Comparison of ENCODE assay signal across 8 cellular contexts in genomic region chr16:87602005-87602790, GRCh38. TPM values are rescaled to one million over a fixed set of nuclear protein-coding genes. Genes with fewer than 3 reads are reported as not detected.
A peak's percentile ranks its signal among the peaks of the same experiment; 100 is the strongest.
DNase-seq lines count a peak whose midpoint lies in the region; ATAC-seq and TF ChIP-seq lines count a peak whose summit lies in the region.

JPH3 (plus strand) TSS chr16:87602508; CDS start chr16:87603147, 639 bp downstream.

- H3K4me1 ChIP-seq in osteoblast (ENCODE audit: insufficient read depth, low read length): peaks cover 4% of the 10 kb centered on the region

- peaks cover 2% of the 10 kb centered on the region for H3K9me3 ChIP-seq in osteoblast (ENCODE audit: low read depth, low read length)

- no peak within 1 kb of the TSS for H2AFZ ChIP-seq in osteoblast (ENCODE audit: low read length)

- TF ChIP-seq EP300 in Ishikawa (IDR thresholded peaks at IDR 0.05; ENCODE audit: borderline replicate concordance): no peak

- peaks cover 67% of the 10 kb centered on the region for H3K27me3 ChIP-seq in osteoblast (ENCODE audit: insufficient read depth, low read length)

- H4K20me1 ChIP-seq in osteoblast (ENCODE audit: insufficient read depth, low read length): no peaks in the 10 kb centered on the region

- DNase-seq in NCI-H2227 (lab: John Stamatoyannopoulos, UW; ENCODE audit: unreplicated experiment) (peak; percentile 65), NCI-H2227 treated with DMSO at 0.1 percent for 48 hours (lab: John Stamatoyannopoulos, UW) (no peak), coronary artery (ENCODE audit: low spot score) (no peak), osteoblast (ENCODE audit: insufficient read length, low spot score, missing footprints) (peak; percentile 68), NCI-H2107 treated with DMSO at 0.1 percent for 48 hours (lab: John Stamatoyannopoulos, UW; ENCODE audit: unreplicated experiment) (no peak), GM10266 (ENCODE audit: extremely low spot score) (no peak)

- no peak for TF ChIP-seq RAD21 in Ishikawa (IDR thresholded peaks at IDR 0.05; ENCODE audit: low read depth)

- no peak within 1 kb of the TSS for H3K27ac ChIP-seq in coronary artery
- H3K27ac ChIP-seq in osteoblast (ENCODE audit: low read depth, low read length): no peak within 1 kb of the TSS

- TF ChIP-seq CTCF in coronary artery (IDR thresholded peaks at IDR 0.05) (no peak), osteoblast (IDR thresholded peaks at IDR 0.05; ENCODE audit: extremely low read depth, low read depth, low read length) (no peak), GM10266 (IDR thresholded peaks at IDR 0.05; ENCODE audit: control insufficient read depth, insufficient read depth, low read depth, missing control alignments) (no peak)

- no peaks in the 10 kb centered on the region for H3K79me2 ChIP-seq in osteoblast (ENCODE audit: insufficient read depth, low read length)

- H3K4me2 ChIP-seq in osteoblast (ENCODE audit: insufficient read depth, low read length): no peak within 1 kb of the TSS

- peak within 1 kb of the TSS; percentile 52 for H3K4me3 ChIP-seq in coronary artery
- no peak within 1 kb of the TSS for H3K4me3 ChIP-seq in osteoblast (ENCODE audit: insufficient read depth, low read length)

- ATAC-seq in HG03135 (IDR thresholded peaks at IDR 0.05; ENCODE audit: unreplicated experiment): no peak

- no peaks in the 10 kb centered on the region for H3K36me3 ChIP-seq in osteoblast (ENCODE audit: insufficient read depth, low read length)

TF ChIP-seq in Ishikawa, 13 proteins besides CTCF, POLR2A, EP300 and RAD21:
- TF ChIP-seq ZBTB7A (IDR thresholded peaks at IDR 0.05; ENCODE audit: low read depth) (peak; percentile 84; the same call in 1 of the 2 replicates), REST (IDR thresholded peaks at IDR 0.05; ENCODE audit: low read depth) (no peak), EGR1 (IDR thresholded peaks at IDR 0.05) (peak; percentile 32; the same call in 1 of the 2 replicates), YY1 (IDR thresholded peaks at IDR 0.05; ENCODE audit: low read depth) (no peak), NFIC (IDR thresholded peaks at IDR 0.05) (no peak), TAF1 (IDR thresholded peaks at IDR 0.05; ENCODE audit: low read depth) (no peak), TCF12 (IDR thresholded peaks at IDR 0.05; ENCODE audit: low read depth) (no peak), CEBPB (IDR thresholded peaks at IDR 0.05) (no peak), MAX (IDR thresholded peaks at IDR 0.05) (0 out of 2 replicates have a peak, but pooled peaks have one; percentile 25), USF1 (IDR thresholded peaks at IDR 0.05) (no peak), TEAD4 (IDR thresholded peaks at IDR 0.05) (no peak), CREB1 (IDR thresholded peaks at IDR 0.05; ENCODE audit: low read depth) (no peak), FOXM1 (IDR thresholded peaks at IDR 0.05; ENCODE audit: borderline replicate concordance, low read depth) (no peak)

RNA-seq across cellular contexts. Expression of gene JPH3, which starts in this region (rescaled TPM):
- total RNA-seq in osteoblast: under 0.01 TPM in 1 of 2 replicates, not detected in the other

Comparison
In these comparisons a context has a peak if more than half of its experiments do, and no peak if none do; other contexts are left out.
1. Peak in DNase-seq in osteoblast; RNA of the gene not detected or under 1 TPM.